ENCODE assay signal across 8 cellular contexts in the genomic region with DNA sequence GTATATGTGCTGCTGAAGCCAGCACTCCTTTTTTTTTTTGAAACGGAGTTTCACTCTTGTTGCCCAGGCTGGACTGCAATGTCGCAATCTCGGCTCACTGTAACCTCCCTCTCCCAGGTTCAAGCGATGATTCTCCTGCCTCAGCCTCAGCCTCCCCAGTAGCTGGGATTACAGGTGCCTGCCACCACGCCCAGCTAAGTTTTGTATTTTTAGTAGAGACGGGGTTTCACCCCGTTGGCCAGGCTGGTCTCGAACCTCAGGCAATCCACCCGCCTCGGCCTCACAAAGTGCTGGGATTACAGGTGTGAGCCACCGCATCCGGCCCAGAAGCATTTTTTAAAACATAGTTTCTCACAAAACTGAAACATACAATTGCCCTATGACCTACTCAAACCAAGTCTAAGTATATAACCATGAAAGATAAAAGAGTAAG. TPM values are rescaled to one million over a fixed set of nuclear protein-coding genes. Genes with fewer than 3 reads are reported as not detected.
A peak's percentile ranks its signal among the peaks of the same experiment; 100 is the strongest.
DNase-seq lines count a peak whose midpoint lies in the region; ATAC-seq, FAIRE-seq and TF ChIP-seq lines count a peak whose summit lies in the region.
"Not testable (repeated sequence)": the region's sequence is repeated elsewhere in the genome, so short reads cannot be mapped to it uniquely, and the experiment has no call there.

No MANE protein-coding gene starts in this region.

- not testable (repeated sequence) for H3K9me3 Mint-ChIP-seq in activated naive CD8-positive, alpha-beta T cell (ENCODE audit: low read depth); naive thymus-derived CD8-positive, alpha-beta T cell

- not testable (repeated sequence) for TF ChIP-seq RAD21 in HCT116 (IDR thresholded peaks at IDR 0.05; ENCODE audit: low read depth)

- not testable (repeated sequence) for ATAC-seq in HCT116; naive thymus-derived CD8-positive, alpha-beta T cell

- H4K20me1 ChIP-seq in BLaER1 treated with 17β-estradiol and CSF1 and Interleukin-3, amounts not matched to agents 10 nM and 100 nM: peaks cover 57 to 72% (median 66%) of the 10 kb centered on the region in 11 experiments
- H4K20me1 ChIP-seq in HCT116 (ENCODE audit: insufficient read depth) (peaks cover 33% of the 10 kb centered on the region; the same call in 1 of the 2 replicates), OCI-LY7 (ENCODE audit: insufficient read depth, low read length) (peaks cover 29% of the 10 kb centered on the region; the same call in 1 of the 2 replicates), endothelial cell of umbilical vein (replicated peaks; ENCODE audit: control insufficient read depth, extremely low read depth, insufficient read depth, low read length) (peaks cover 11% of the 10 kb centered on the region)

- H3K36me3 Mint-ChIP-seq in activated naive CD8-positive, alpha-beta T cell: peaks cover 16% of the 10 kb centered on the region
- peaks cover 6 to 23% (median 10%) of the 10 kb centered on the region in 3 donors for H3K36me3 Mint-ChIP-seq in naive thymus-derived CD8-positive, alpha-beta T cell

- H3K36me3 ChIP-seq in BLaER1 treated with 17β-estradiol and CSF1 and Interleukin-3, amounts not matched to agents 10 nM and 100 nM: peaks cover 0 to 48% (median 24%) of the 10 kb centered on the region in 11 experiments; a peak in 16 of 22 replicates
- not testable (repeated sequence) for H3K36me3 ChIP-seq in HCT116 (ENCODE audit: control insufficient read depth in 1 of 2, insufficient read depth in 2 of 2, low read length in 2 of 2); endothelial cell of umbilical vein (ENCODE audit: control insufficient read depth in 2 of 2, extremely low read depth in 1 of 2, insufficient read depth in 2 of 2, low read length in 2 of 2)
- H3K36me3 ChIP-seq in OCI-LY7 (ENCODE audit: insufficient read depth, low read length): peaks cover 18% of the 10 kb centered on the region

- DNase-seq in HCT116 (ENCODE audit: low read depth, low spot score); endothelial cell of umbilical vein (ENCODE audit: low read depth, low spot score); naive thymus-derived CD8-positive, alpha-beta T cell: not testable (repeated sequence)
- DNase-seq in OCI-LY7 (ENCODE audit: low spot score): peak; percentile 56
- DNase-seq in activated CD4-positive, alpha-beta T cell treated with anti-CD3 and anti-CD28 coated beads, Interleukin-2, amount 50 U/mL, for 48 hours: peak; percentile 23 to 35
- peak; percentile 16 for DNase-seq in stimulated activated CD4-positive, alpha-beta T cell treated with anti-CD3 and anti-CD28 coated beads, Interleukin-4, amount 100 ng/mL, for 24 hours

- FAIRE-seq in endothelial cell of umbilical vein (lab: Jason Lieb, UNC): not testable (repeated sequence)

- H3K9me1 ChIP-seq in endothelial cell of umbilical vein (replicated peaks; ENCODE audit: control insufficient read depth, extremely low read depth, insufficient read depth, low read length): not testable (repeated sequence)

- peak overlapping the region in 2 of 11 experiments; percentile 95 to 98; a peak in 2 of 22 replicates for H3K9ac ChIP-seq in BLaER1 treated with 17β-estradiol and CSF1 and Interleukin-3, amounts not matched to agents 10 nM and 100 nM
- not testable (repeated sequence) for H3K9ac ChIP-seq in HCT116 (ENCODE audit: low read length); endothelial cell of umbilical vein (replicated peaks; ENCODE audit: extremely low read depth, insufficient read depth, low read length)

- not testable (repeated sequence) for H3K27me3 Mint-ChIP-seq in activated naive CD8-positive, alpha-beta T cell; naive thymus-derived CD8-positive, alpha-beta T cell

- CTCF ChIA-PET in HCT116 (lab: Charles Lee); OCI-LY7 (lab: Charles Lee; ENCODE audit: unreplicated experiment); endothelial cell of umbilical vein (lab: Charles Lee): not testable (repeated sequence)

- not testable (repeated sequence) for H3K27me3 ChIP-seq in BLaER1 treated with 17β-estradiol and CSF1 and Interleukin-3, amounts not matched to agents 10 nM and 100 nM; HCT116 (ENCODE audit: insufficient read depth, low read length); endothelial cell of umbilical vein (ENCODE audit: control insufficient read depth in 2 of 2, insufficient read depth in 2 of 2, low read length in 2 of 2)

- peaks cover 70% of the 10 kb centered on the region for H3K4me1 Mint-ChIP-seq in activated naive CD8-positive, alpha-beta T cell (ENCODE audit: low read depth)
- peaks cover 36 to 73% (median 64%) of the 10 kb centered on the region in 4 donors for H3K4me1 Mint-ChIP-seq in naive thymus-derived CD8-positive, alpha-beta T cell

- not testable (repeated sequence) for TF ChIP-seq CTCF in HCT116 (IDR thresholded peaks at IDR 0.05 in 2 of 3, conservative IDR thresholded peaks at IDR 0.05 in 1 of 3; ENCODE audit: borderline replicate concordance in 1 of 3, insufficient read depth in 1 of 3, low read depth in 2 of 3, low read length in 2 of 3); OCI-LY7 (conservative IDR thresholded peaks at IDR 0.05; ENCODE audit: low read length); endothelial cell of umbilical vein (IDR thresholded peaks at IDR 0.05; ENCODE audit: extremely low read depth in 1 of 2, insufficient read depth in 1 of 2, low read depth in 1 of 2, low read length in 2 of 2)

- intact Hi-C loops in HCT116 (cut with micrococcal nuclease): not testable (repeated sequence)
- intact Hi-C loops in OCI-LY7 (cut with micrococcal nuclease; ENCODE audit: unreplicated experiment) (loop anchor here (5.0 kb wide), 1 partner anchor 112 kb away; the partner anchor contains the start of gene GKAP1), endothelial cell of umbilical vein (cut with micrococcal nuclease) (loop anchor here (5.0 kb wide), 4 partner anchors 112 to 447 kb away; partner anchors contain the start of genes GKAP1, HNRNPK, KIF27 and RMI1)

- peak overlapping the region; percentile 96 for H3K27ac Mint-ChIP-seq in activated naive CD8-positive, alpha-beta T cell
- H3K27ac Mint-ChIP-seq in naive thymus-derived CD8-positive, alpha-beta T cell: peak overlapping the region; percentile 45 to 100 (median 97)

- dilution Hi-C loops in endothelial cell of umbilical vein (cut with MboI; ENCODE audit: extremely low pct_ligation_motif_present, low sequenced_read_pairs): not testable (repeated sequence)

- H3K4me3 Mint-ChIP-seq in activated naive CD8-positive, alpha-beta T cell: peak overlapping the region; percentile 91
- H3K4me3 Mint-ChIP-seq in naive thymus-derived CD8-positive, alpha-beta T cell: peak overlapping the region; percentile 85 to 100 (median 94)

- peaks cover 0 to 15% (median 10%) of the 10 kb centered on the region in 11 experiments; a peak in 17 of 22 replicates for H3K9me3 ChIP-seq in BLaER1 treated with 17β-estradiol and CSF1 and Interleukin-3, amounts not matched to agents 10 nM and 100 nM (replicated peaks in 1 of 11)
- not testable (repeated sequence) for H3K9me3 ChIP-seq in HCT116 (ENCODE audit: control insufficient read depth in 1 of 2, insufficient read depth in 1 of 2, low read depth in 1 of 2, low read length in 2 of 2); OCI-LY7 (ENCODE audit: low read length); endothelial cell of umbilical vein (replicated peaks; ENCODE audit: control insufficient read depth, insufficient read depth, low read length)

- RAD21 ChIA-PET in HCT116 (lab: Charles Lee; ENCODE audit: low non-redundant PET in 1 of 2, low total read pairs in 2 of 2, uncharacterized antibody in 2 of 2, unreplicated experiment in 2 of 2): not testable (repeated sequence)

- TF ChIP-seq POLR2A in HCT116 (IDR thresholded peaks at IDR 0.05; ENCODE audit: borderline replicate concordance, extremely low read depth, insufficient read depth, insufficient read length); endothelial cell of umbilical vein (IDR thresholded peaks at IDR 0.05; ENCODE audit: low read depth, low read length): not testable (repeated sequence)

- H3K79me2 ChIP-seq in HCT116 (ENCODE audit: insufficient read depth, low read length): peaks cover 75% of the 10 kb centered on the region
- H3K79me2 ChIP-seq in OCI-LY7 (ENCODE audit: insufficient read depth, low read depth, low read length): peaks cover 74% of the 10 kb centered on the region
- H3K79me2 ChIP-seq in endothelial cell of umbilical vein (ENCODE audit: control insufficient read depth, insufficient read depth, low read length): peaks cover 75% of the 10 kb centered on the region

- H3K27ac ChIP-seq in BLaER1 treated with 17β-estradiol and CSF1 and Interleukin-3, amounts not matched to agents 10 nM and 100 nM; HCT116 (ENCODE audit: low read depth, low read length); endothelial cell of umbilical vein (ENCODE audit: insufficient read depth, low read depth, low read length): not testable (repeated sequence)
- peak overlapping the region; percentile 85 for H3K27ac ChIP-seq in OCI-LY7 (ENCODE audit: low read depth, low read length, poor library complexity, severe bottlenecking)

- H3K9me2 ChIP-seq in HCT116 (ENCODE audit: insufficient read depth); OCI-LY7 (ENCODE audit: insufficient read depth, low read length): not testable (repeated sequence)

- not testable (repeated sequence) for H2AFZ ChIP-seq in HCT116 (ENCODE audit: low read depth, low read length, poor library complexity, severe bottlenecking); OCI-LY7 (ENCODE audit: low read length); endothelial cell of umbilical vein (ENCODE audit: low read depth, low read length)

- peak overlapping the region; percentile 76 to 95 (median 87); a peak in 21 of 22 replicates for H3K4me2 ChIP-seq in BLaER1 treated with 17β-estradiol and CSF1 and Interleukin-3, amounts not matched to agents 10 nM and 100 nM
- peak overlapping the region; percentile 98; the same call in 1 of the 2 replicates for H3K4me2 ChIP-seq in HCT116 (ENCODE audit: low read length)
- peak overlapping the region; percentile 84 for H3K4me2 ChIP-seq in OCI-LY7 (ENCODE audit: low read length)
- H3K4me2 ChIP-seq in endothelial cell of umbilical vein (ENCODE audit: insufficient read depth, low read length): peak overlapping the region; percentile 99

- H3K4me3 ChIP-seq in BLaER1 treated with 17β-estradiol and CSF1 and Interleukin-3, amounts not matched to agents 10 nM and 100 nM: peak overlapping the region; percentile 80 to 100 (median 95); a peak in 14 of 20 replicates
- not testable (repeated sequence) for H3K4me3 ChIP-seq in HCT116 (replicated peaks in 1 of 2; ENCODE audit: low read depth in 1 of 2, low read length in 2 of 2); endothelial cell of umbilical vein (replicated peaks in 1 of 3; ENCODE audit: insufficient read depth in 1 of 3, low read depth in 1 of 3, low read length in 3 of 3)
- H3K4me3 ChIP-seq in OCI-LY7 (ENCODE audit: low read depth, low read length, poor library complexity, severe bottlenecking): peak overlapping the region; percentile 89

- not testable (repeated sequence) for BruUV-seq in HCT116 (replicated peaks; lab: Mats Ljungman, UMichigan); OCI-LY7 (replicated peaks; lab: Mats Ljungman, UMichigan); endothelial cell of umbilical vein (replicated peaks; lab: Mats Ljungman, UMichigan)

- peaks cover 11 to 57% (median 22%) of the 10 kb centered on the region in 10 experiments; a peak in 19 of 20 replicates for H3K4me1 ChIP-seq in BLaER1 treated with 17β-estradiol and CSF1 and Interleukin-3, amounts not matched to agents 10 nM and 100 nM
- peaks cover 6 to 28% of the 10 kb centered on the region in 2 experiments; a peak in 3 of 4 replicates for H3K4me1 ChIP-seq in HCT116 (ENCODE audit: control insufficient read depth in 1 of 2, insufficient read depth in 2 of 2, low read length in 2 of 2)
- H3K4me1 ChIP-seq in OCI-LY7 (ENCODE audit: insufficient read depth, low read length, poor library complexity, severe bottlenecking): peaks cover 64% of the 10 kb centered on the region
- peaks cover 34% of the 10 kb centered on the region for H3K4me1 ChIP-seq in endothelial cell of umbilical vein (ENCODE audit: control insufficient read depth, extremely low read depth, insufficient read depth, low read length)

- POLR2A ChIA-PET in HCT116 (lab: Charles Lee); endothelial cell of umbilical vein (lab: Charles Lee): not testable (repeated sequence)
- POLR2A ChIA-PET in OCI-LY7 (lab: Charles Lee): interaction anchor here (0.9 to 1.4 kb wide), 3 partner anchors 9 to 82 kb away, joined by 3 to 6 read pairs (median 4); partner anchors contain the start of gene IDNK
- POLR2A ChIA-PET in naive thymus-derived CD8-positive, alpha-beta T cell (lab: Charles Lee): interaction anchor here (0.6 kb wide), 1 partner anchor 80 kb away, joined by 3 read pairs; no protein-coding TSS in a partner anchor

RNA-seq across cellular contexts. Expression of gene UBQLN1, which starts 2.5 kb away (rescaled TPM):
- total RNA-seq in HCT116 (2021; ENCODE audit: unreplicated experiment) (128 TPM), OCI-LY7 (2022) (179 and 185 TPM in 2 replicates), endothelial cell of umbilical vein (101 and 110 TPM in 2 replicates)
- 74.8 and 85.9 TPM in 2 replicates for polyA plus RNA-seq in HCT116 (2012)
- total RNA-seq in OCI-LY7 (2014; rRNA removed; shearing (Covaris generic)): 83.9 and 115 TPM in 2 replicates
- polyA plus RNA-seq in endothelial cell of umbilical vein: 61.1 and 66.1 TPM in 2 replicates
- polyA plus RNA-seq in endothelial cell of umbilical vein (2011; cell fraction: cytosol; rRNA removed): 83.0 and 83.4 TPM in 2 replicates
- polyA plus RNA-seq in endothelial cell of umbilical vein (2011; cell fraction: nucleus; rRNA removed): 87.2 and 97.7 TPM in 2 replicates
- 88.8 and 111 TPM in 2 replicates for polyA plus RNA-seq in endothelial cell of umbilical vein (2012)
- 209 and 217 TPM in 2 replicates for polyA minus RNA-seq in endothelial cell of umbilical vein
- polyA minus RNA-seq in endothelial cell of umbilical vein (2011; cell fraction: cytosol; rRNA and poly(A)+ RNA removed): 108 TPM
- 110 and 120 TPM in 2 replicates for polyA minus RNA-seq in endothelial cell of umbilical vein (2011; cell fraction: nucleus; rRNA and poly(A)+ RNA removed)
- total RNA-seq in naive thymus-derived CD8-positive, alpha-beta T cell: 100 to 1,000 TPM; 112 to 122 TPM
- 10 to 100 TPM; 65.4 to 70.8 (median 67.6) TPM for polyA plus RNA-seq in naive thymus-derived CD8-positive, alpha-beta T cell
